In the genomic region with DNA sequence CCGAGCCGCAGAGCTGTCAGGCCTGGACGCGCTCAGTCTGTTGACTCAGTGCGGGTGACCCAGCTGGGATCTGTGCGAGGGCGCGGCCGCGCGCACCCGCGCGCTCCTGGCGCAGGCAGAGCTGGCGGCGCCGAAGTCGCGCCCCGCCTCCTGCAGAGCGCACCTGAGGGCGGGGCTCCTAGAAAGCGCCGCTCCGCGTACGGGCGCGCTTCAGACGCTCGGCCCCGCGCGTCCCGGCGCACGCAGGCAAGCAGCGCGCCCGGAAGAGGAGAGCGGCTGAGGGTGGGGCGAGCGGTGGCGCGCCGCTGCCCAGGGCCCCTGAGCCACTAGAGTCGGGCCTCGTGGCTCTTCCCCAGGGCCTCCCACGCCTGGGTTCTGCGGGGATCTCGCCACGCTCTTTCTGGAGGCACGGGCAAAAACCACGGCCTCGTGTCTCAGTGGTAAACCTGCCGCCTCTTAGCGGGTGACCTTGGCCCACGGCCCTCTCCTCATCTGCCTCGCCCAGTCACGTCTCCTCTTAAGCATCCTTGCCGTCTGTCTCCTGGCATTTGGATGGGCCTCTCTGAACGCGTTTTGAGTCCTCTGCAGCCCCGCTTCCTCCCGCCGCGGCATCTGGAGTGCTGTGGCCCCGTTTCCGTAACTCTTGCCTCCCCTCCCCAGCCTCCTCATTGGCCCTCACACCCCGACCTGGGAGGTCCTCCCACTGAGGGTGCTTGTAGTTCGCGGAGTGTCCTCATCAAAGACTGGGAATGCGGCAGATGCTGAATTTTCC, we compare ENCODE assay signal across 1 cellular context.
TF ChIP-seq lines count a peak whose summit lies in the region.

A gene with protein sequence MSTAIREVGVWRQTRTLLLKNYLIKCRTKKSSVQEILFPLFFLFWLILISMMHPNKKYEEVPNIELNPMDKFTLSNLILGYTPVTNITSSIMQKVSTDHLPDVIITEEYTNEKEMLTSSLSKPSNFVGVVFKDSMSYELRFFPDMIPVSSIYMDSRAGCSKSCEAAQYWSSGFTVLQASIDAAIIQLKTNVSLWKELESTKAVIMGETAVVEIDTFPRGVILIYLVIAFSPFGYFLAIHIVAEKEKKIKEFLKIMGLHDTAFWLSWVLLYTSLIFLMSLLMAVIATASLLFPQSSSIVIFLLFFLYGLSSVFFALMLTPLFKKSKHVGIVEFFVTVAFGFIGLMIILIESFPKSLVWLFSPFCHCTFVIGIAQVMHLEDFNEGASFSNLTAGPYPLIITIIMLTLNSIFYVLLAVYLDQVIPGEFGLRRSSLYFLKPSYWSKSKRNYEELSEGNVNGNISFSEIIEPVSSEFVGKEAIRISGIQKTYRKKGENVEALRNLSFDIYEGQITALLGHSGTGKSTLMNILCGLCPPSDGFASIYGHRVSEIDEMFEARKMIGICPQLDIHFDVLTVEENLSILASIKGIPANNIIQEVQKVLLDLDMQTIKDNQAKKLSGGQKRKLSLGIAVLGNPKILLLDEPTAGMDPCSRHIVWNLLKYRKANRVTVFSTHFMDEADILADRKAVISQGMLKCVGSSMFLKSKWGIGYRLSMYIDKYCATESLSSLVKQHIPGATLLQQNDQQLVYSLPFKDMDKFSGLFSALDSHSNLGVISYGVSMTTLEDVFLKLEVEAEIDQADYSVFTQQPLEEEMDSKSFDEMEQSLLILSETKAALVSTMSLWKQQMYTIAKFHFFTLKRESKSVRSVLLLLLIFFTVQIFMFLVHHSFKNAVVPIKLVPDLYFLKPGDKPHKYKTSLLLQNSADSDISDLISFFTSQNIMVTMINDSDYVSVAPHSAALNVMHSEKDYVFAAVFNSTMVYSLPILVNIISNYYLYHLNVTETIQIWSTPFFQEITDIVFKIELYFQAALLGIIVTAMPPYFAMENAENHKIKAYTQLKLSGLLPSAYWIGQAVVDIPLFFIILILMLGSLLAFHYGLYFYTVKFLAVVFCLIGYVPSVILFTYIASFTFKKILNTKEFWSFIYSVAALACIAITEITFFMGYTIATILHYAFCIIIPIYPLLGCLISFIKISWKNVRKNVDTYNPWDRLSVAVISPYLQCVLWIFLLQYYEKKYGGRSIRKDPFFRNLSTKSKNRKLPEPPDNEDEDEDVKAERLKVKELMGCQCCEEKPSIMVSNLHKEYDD (N-terminal part only) (minus strand): TSS at position 74 of the 772 bp plus-strand sequence. CDS start 12,718 bp downstream, outside the sequence.

TF ChIP-seq in HepG2, 621 proteins besides CTCF, POLR2A, EP300 and RAD21 (continued from another document and continues in another):
- TF ChIP-seq ZNF557 (CRISPR knock-in tag; IDR thresholded peaks at IDR 0.05) (no peak), SIX4 (CRISPR knock-in tag; IDR thresholded peaks at IDR 0.05) (peak; percentile 12; the same call in 1 of the 2 replicates), ZNF333 (CRISPR knock-in tag; IDR thresholded peaks at IDR 0.05; ENCODE audit: borderline replicate concordance) (peak; percentile 97; the same call in 1 of the 2 replicates), ZNF598 (CRISPR knock-in tag; IDR thresholded peaks at IDR 0.05; ENCODE audit: borderline replicate concordance) (peak; percentile 82), ZFX (CRISPR knock-in tag; IDR thresholded peaks at IDR 0.05; ENCODE audit: low read depth) (peak; percentile 96), ZBTB8A (CRISPR knock-in tag; IDR thresholded peaks at IDR 0.05; ENCODE audit: borderline replicate concordance, low read depth) (no peak), ZC3H4 (CRISPR knock-in tag; IDR thresholded peaks at IDR 0.05; ENCODE audit: borderline replicate concordance) (peak; percentile 83; the same call in 1 of the 2 replicates), SAFB2 (CRISPR knock-in tag; IDR thresholded peaks at IDR 0.05; ENCODE audit: borderline replicate concordance, low read depth) (peak; percentile 64), ZNF260 (CRISPR knock-in tag; IDR thresholded peaks at IDR 0.05; ENCODE audit: borderline replicate concordance, low read depth) (no peak), NFKBIZ (CRISPR knock-in tag; IDR thresholded peaks at IDR 0.05) (no peak), ZBTB3 (CRISPR knock-in tag; IDR thresholded peaks at IDR 0.05; ENCODE audit: borderline replicate concordance, low read depth) (peak; percentile 70; the same call in 1 of the 2 replicates), AHR (CRISPR knock-in tag; IDR thresholded peaks at IDR 0.05) (peak; percentile 84; the same call in 1 of the 2 replicates), ZNF652 (CRISPR knock-in tag; IDR thresholded peaks at IDR 0.05; ENCODE audit: borderline replicate concordance, low read depth) (no peak), IRX3 (CRISPR knock-in tag; IDR thresholded peaks at IDR 0.05; ENCODE audit: borderline replicate concordance, low read depth) (no peak), HOXA3 (CRISPR knock-in tag; IDR thresholded peaks at IDR 0.05) (peak; percentile 74), ZNF674 (CRISPR knock-in tag; IDR thresholded peaks at IDR 0.05; ENCODE audit: low read depth) (peak; percentile 96; the same call in 1 of the 2 replicates), ZNF550 (CRISPR knock-in tag; IDR thresholded peaks at IDR 0.05; ENCODE audit: borderline replicate concordance) (no peak), NCOR1 (IDR thresholded peaks at IDR 0.05; ENCODE audit: borderline replicate concordance, low read length) (no peak; the same call in 1 of the 2 replicates), ZNF776 (CRISPR knock-in tag; IDR thresholded peaks at IDR 0.05) (peak; percentile 76), ZNF724P (CRISPR knock-in tag; IDR thresholded peaks at IDR 0.05; ENCODE audit: borderline replicate concordance) (0 out of 2 replicates have a peak, but pooled peaks have one; percentile 35), SP2 (CRISPR knock-in tag; IDR thresholded peaks at IDR 0.05) (peak; percentile 47; the same call in 1 of the 2 replicates), ZNF160 (CRISPR knock-in tag; IDR thresholded peaks at IDR 0.05) (peak; percentile 80), ZNF124 (CRISPR knock-in tag; IDR thresholded peaks at IDR 0.05) (peak; percentile 46), ZNF629 (CRISPR knock-in tag; conservative IDR thresholded peaks at IDR 0.05) (no peak), ELF1 (CRISPR knock-in tag; IDR thresholded peaks at IDR 0.05) (peak; percentile 63), BORCS8-MEF2B (CRISPR knock-in tag; IDR thresholded peaks at IDR 0.05) (peak; percentile 78), ZSCAN20 (CRISPR knock-in tag; IDR thresholded peaks at IDR 0.05; ENCODE audit: borderline replicate concordance) (peak; percentile 60; the same call in 1 of the 2 replicates), ZNF329 (CRISPR knock-in tag; IDR thresholded peaks at IDR 0.05; ENCODE audit: low read depth) (peak; percentile 80), ZSCAN12 (CRISPR knock-in tag; IDR thresholded peaks at IDR 0.05) (peak; percentile 53; the same call in 1 of the 2 replicates), ZKSCAN8 (CRISPR knock-in tag; IDR thresholded peaks at IDR 0.05; ENCODE audit: borderline replicate concordance) (peak; percentile 52; the same call in 1 of the 2 replicates), ZNF274 (CRISPR knock-in tag; IDR thresholded peaks at IDR 0.05) (peak; percentile 73; the same call in 1 of the 2 replicates), DMAP1 (CRISPR knock-in tag; IDR thresholded peaks at IDR 0.05) (peak; percentile 90), KLF6 (CRISPR knock-in tag; IDR thresholded peaks at IDR 0.05) (peak; percentile 63; the same call in 1 of the 2 replicates), ZNF225 (CRISPR knock-in tag; IDR thresholded peaks at IDR 0.05) (peak; percentile 47; the same call in 1 of the 2 replicates)
- TF ChIP-seq, protein P1, sequence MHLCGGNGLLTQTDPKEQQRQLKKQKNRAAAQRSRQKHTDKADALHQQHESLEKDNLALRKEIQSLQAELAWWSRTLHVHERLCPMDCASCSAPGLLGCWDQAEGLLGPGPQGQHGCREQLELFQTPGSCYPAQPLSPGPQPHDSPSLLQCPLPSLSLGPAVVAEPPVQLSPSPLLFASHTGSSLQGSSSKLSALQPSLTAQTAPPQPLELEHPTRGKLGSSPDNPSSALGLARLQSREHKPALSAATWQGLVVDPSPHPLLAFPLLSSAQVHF (CRISPR knock-in tag; IDR thresholded peaks at IDR 0.05) = no peak
- TF ChIP-seq, protein P2, sequence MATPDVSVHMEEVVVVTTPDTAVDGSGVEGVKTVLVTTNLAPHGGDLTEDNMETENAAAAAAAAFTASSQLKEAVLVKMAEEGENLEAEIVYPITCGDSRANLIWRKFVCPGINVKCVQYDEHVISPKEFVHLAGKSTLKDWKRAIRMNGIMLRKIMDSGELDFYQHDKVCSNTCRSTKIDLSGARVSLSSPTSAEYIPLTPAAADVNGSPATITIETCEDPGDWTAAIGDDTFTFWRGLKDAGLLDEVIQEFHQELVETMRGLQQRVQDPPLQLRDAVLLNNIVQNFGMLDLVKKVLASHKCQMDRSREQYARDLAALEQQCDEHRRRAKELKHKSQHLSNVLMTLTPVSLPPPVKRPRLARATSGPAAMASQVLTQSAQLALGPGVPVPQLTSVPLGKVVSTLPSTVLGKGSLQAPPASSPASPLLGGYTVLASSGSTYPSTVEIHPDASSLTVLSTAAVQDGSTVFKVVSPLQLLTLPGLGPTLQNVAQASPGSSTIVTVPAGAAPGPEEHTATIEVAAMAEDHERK (CRISPR knock-in tag; IDR thresholded peaks at IDR 0.05; ENCODE audit: low read depth) = peak; percentile 88
- TF ChIP-seq, protein P3, sequence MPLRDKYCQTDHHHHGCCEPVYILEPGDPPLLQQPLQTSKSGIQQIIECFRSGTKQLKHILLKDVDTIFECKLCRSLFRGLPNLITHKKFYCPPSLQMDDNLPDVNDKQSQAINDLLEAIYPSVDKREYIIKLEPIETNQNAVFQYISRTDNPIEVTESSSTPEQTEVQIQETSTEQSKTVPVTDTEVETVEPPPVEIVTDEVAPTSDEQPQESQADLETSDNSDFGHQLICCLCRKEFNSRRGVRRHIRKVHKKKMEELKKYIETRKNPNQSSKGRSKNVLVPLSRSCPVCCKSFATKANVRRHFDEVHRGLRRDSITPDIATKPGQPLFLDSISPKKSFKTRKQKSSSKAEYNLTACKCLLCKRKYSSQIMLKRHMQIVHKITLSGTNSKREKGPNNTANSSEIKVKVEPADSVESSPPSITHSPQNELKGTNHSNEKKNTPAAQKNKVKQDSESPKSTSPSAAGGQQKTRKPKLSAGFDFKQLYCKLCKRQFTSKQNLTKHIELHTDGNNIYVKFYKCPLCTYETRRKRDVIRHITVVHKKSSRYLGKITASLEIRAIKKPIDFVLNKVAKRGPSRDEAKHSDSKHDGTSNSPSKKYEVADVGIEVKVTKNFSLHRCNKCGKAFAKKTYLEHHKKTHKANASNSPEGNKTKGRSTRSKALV (CRISPR knock-in tag; IDR thresholded peaks at IDR 0.05) = peak; percentile 19; the same call in 1 of the 2 replicates
- TF ChIP-seq, protein P4, sequence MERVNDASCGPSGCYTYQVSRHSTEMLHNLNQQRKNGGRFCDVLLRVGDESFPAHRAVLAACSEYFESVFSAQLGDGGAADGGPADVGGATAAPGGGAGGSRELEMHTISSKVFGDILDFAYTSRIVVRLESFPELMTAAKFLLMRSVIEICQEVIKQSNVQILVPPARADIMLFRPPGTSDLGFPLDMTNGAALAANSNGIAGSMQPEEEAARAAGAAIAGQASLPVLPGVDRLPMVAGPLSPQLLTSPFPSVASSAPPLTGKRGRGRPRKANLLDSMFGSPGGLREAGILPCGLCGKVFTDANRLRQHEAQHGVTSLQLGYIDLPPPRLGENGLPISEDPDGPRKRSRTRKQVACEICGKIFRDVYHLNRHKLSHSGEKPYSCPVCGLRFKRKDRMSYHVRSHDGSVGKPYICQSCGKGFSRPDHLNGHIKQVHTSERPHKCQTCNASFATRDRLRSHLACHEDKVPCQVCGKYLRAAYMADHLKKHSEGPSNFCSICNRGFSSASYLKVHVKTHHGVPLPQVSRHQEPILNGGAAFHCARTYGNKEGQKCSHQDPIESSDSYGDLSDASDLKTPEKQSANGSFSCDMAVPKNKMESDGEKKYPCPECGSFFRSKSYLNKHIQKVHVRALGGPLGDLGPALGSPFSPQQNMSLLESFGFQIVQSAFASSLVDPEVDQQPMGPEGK (CRISPR knock-in tag; IDR thresholded peaks at IDR 0.05) = peak; percentile 52
- TF ChIP-seq, protein P5, sequence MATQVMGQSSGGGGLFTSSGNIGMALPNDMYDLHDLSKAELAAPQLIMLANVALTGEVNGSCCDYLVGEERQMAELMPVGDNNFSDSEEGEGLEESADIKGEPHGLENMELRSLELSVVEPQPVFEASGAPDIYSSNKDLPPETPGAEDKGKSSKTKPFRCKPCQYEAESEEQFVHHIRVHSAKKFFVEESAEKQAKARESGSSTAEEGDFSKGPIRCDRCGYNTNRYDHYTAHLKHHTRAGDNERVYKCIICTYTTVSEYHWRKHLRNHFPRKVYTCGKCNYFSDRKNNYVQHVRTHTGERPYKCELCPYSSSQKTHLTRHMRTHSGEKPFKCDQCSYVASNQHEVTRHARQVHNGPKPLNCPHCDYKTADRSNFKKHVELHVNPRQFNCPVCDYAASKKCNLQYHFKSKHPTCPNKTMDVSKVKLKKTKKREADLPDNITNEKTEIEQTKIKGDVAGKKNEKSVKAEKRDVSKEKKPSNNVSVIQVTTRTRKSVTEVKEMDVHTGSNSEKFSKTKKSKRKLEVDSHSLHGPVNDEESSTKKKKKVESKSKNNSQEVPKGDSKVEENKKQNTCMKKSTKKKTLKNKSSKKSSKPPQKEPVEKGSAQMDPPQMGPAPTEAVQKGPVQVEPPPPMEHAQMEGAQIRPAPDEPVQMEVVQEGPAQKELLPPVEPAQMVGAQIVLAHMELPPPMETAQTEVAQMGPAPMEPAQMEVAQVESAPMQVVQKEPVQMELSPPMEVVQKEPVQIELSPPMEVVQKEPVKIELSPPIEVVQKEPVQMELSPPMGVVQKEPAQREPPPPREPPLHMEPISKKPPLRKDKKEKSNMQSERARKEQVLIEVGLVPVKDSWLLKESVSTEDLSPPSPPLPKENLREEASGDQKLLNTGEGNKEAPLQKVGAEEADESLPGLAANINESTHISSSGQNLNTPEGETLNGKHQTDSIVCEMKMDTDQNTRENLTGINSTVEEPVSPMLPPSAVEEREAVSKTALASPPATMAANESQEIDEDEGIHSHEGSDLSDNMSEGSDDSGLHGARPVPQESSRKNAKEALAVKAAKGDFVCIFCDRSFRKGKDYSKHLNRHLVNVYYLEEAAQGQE (IDR thresholded peaks at IDR 0.05; ENCODE audit: borderline replicate concordance in 1 of 2, low read depth in 1 of 2, low read length in 2 of 2) = peak in 1 of 2 experiments; percentile 19; a peak in 1 of 4 replicates
